17 cellular contexts compared by ENCODE assay signal in the genomic region with DNA sequence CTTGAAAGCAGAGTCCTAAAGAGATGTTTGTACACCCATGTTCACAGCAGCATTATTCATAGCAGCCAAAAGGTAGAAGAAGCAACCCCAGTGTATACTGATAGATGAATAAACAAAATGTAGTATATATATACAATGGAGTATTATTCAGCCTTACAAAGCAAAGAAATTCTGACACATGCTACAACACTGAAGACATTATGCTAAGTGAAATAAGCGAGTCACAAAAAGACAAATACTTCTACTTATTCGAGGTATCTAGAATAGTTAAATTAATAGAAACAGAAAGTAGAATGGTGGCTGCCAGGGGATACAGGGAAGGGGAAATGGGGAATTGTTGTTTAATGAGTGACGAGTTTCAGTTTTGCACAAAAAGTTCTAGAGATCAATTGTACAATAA. TPM values are rescaled to one million over a fixed set of nuclear protein-coding genes. Genes with fewer than 3 reads are reported as not detected.
DNase-seq lines count a peak whose midpoint lies in the region; ATAC-seq and TF ChIP-seq lines count a peak whose summit lies in the region.
"Had no signal": no experiment of that assay in that cellular context is flagged by ENCODE, and none has a peak within 500 bp of the region (broad histone marks: within the 10 kb centered on the region; RNA-seq: fewer than 3 reads in every experiment).

No MANE protein-coding gene starts in this region.

- H3K36me3 ChIP-seq in SU-DHL-6 (ENCODE audit: low read length), result peaks cover 11% of the 10 kb centered on the region; the same call in 1 of the 2 replicates
- H3K36me3 ChIP-seq: pancreas had no signal

- H3K9me3 ChIP-seq in CD4-positive, alpha-beta T cell (ENCODE audit: control insufficient read depth, low read length), result no peaks in the 10 kb centered on the region
- H3K9me3 ChIP-seq in SU-DHL-6 (ENCODE audit: insufficient read depth, low read length), result no peaks in the 10 kb centered on the region
- H3K9me3 ChIP-seq: pancreas had no signal

- peak overlapping the region; percentile 11 for H3K4me3 Mint-ChIP-seq in CD4-positive, alpha-beta T cell

- H3K9ac ChIP-seq in SU-DHL-6 (ENCODE audit: low read length), result no peak overlapping the region

- H3K36me3 Mint-ChIP-seq in CD4-positive, alpha-beta T cell (ENCODE audit: low read depth), result peaks cover 61% of the 10 kb centered on the region

- CTCF ChIA-PET in CD4-positive, alpha-beta T cell (lab: Charles Lee), result no interaction called here

- no peak for ATAC-seq in CD4-positive, alpha-beta T cell (ENCODE audit: poor library complexity)
- ATAC-seq in GM18907 (IDR thresholded peaks at IDR 0.05; ENCODE audit: unreplicated experiment), result peak; percentile 73
- peak; percentile 69 for ATAC-seq in HG02938 (IDR thresholded peaks at IDR 0.05; ENCODE audit: unreplicated experiment)
- ATAC-seq: left ventricle myocardium superior, pancreas had no signal

- H3K79me2 ChIP-seq in SU-DHL-6 (ENCODE audit: insufficient read depth, low read length), result peaks cover 98% of the 10 kb centered on the region

- no peak for DNase-seq in CD4-positive, alpha-beta T cell
- DNase-seq in NOMO-1 treated with dmso at 0.1 percent for 144 hours (lab: John Stamatoyannopoulos, UW; ENCODE audit: unreplicated experiment) (no peak), pons (ENCODE audit: low spot score) (no peak), DMS 273 treated with DMSO at 0.1 percent for 48 hours (lab: John Stamatoyannopoulos, UW) (no peak), erythroblast (lab: John Stamatoyannopoulos, UW) (no peak)
- DNase-seq: activated CD4-positive, alpha-beta T cell treated with anti-CD3 and anti-CD28 coated beads, Interleukin-2, amount 50 U/mL, for 48 hours; amygdala; effector CD4-positive, alpha-beta T cell; left ventricle myocardium superior; NCI-H2227 treated with DMSO at 0.1 percent for 48 hours; pancreas; SHP77 treated with DMSO at 0.1 percent for 48 hours; stimulated activated CD4-positive, alpha-beta T cell treated with anti-CD3 and anti-CD28 coated beads, Interleukin-4, amount 100 ng/mL, for 1 hour; substantia nigra had no signal

- no peaks in the 10 kb centered on the region for H3K27me3 Mint-ChIP-seq in CD4-positive, alpha-beta T cell

- H3K27me3 ChIP-seq in CD4-positive, alpha-beta T cell (ENCODE audit: control insufficient read depth, insufficient read depth, low read length), result no peaks in the 10 kb centered on the region
- no peaks in the 10 kb centered on the region for H3K27me3 ChIP-seq in SU-DHL-6 (ENCODE audit: low read length)
- H3K27me3 ChIP-seq: pancreas had no signal

- no peak for TF ChIP-seq CTCF in CD4-positive, alpha-beta T cell (IDR thresholded peaks at IDR 0.05)
- no peak for TF ChIP-seq CTCF in SU-DHL-6 (IDR thresholded peaks at IDR 0.05; ENCODE audit: insufficient read depth, low read length, poor library complexity, severe bottlenecking)

- intact Hi-C loops in CD4-positive, alpha-beta T cell (cut with DNase I, micrococcal nuclease), result no loop called here

- no peak overlapping the region for H3K27ac ChIP-seq in CD4-positive, alpha-beta T cell (ENCODE audit: low read depth, low read length)
- 0 out of 2 replicates have a peak overlapping the region, but pooled peaks have one; percentile 46 for H3K27ac ChIP-seq in SU-DHL-6 (ENCODE audit: low read depth, low read length)
- H3K27ac ChIP-seq: pancreas had no signal

- peaks cover 15% of the 10 kb centered on the region; the same call in 1 of the 2 replicates for H4K20me1 ChIP-seq in SU-DHL-6 (ENCODE audit: low read depth, low read length)

- no peaks in the 10 kb centered on the region for H3K9me3 Mint-ChIP-seq in CD4-positive, alpha-beta T cell

- peaks cover 67% of the 10 kb centered on the region for H3K4me1 Mint-ChIP-seq in CD4-positive, alpha-beta T cell (ENCODE audit: low read depth)

- POLR2A ChIA-PET in CD4-positive, alpha-beta T cell (lab: Charles Lee), result no interaction called here

- H3K4me3 ChIP-seq in SU-DHL-6 (ENCODE audit: insufficient read depth, low read length, poor library complexity, severe bottlenecking), result no peak overlapping the region
- H3K4me3 ChIP-seq: pancreas had no signal

- H3K9me2 ChIP-seq in SU-DHL-6 (replicated peaks; ENCODE audit: insufficient read depth, low read length), result no peaks in the 10 kb centered on the region

- H3K27ac Mint-ChIP-seq in CD4-positive, alpha-beta T cell, result peak overlapping the region; percentile 37

- H2AFZ ChIP-seq in SU-DHL-6 (ENCODE audit: low read depth, low read length, severe bottlenecking), result no peak overlapping the region

- H3K4me2 ChIP-seq in SU-DHL-6 (ENCODE audit: low read depth, low read length, poor library complexity, severe bottlenecking), result no peak overlapping the region

- H3F3A ChIP-seq in SU-DHL-6 (ENCODE audit: insufficient read depth), result peaks cover 45% of the 10 kb centered on the region

- no peak for TF ChIP-seq POLR2A in erythroblast (IDR thresholded peaks at IDR 0.05; ENCODE audit: low read length)

RNA-seq across cellular contexts. Expression of a gene that starts 23.5 kb away (rescaled TPM):
- total RNA-seq in CD4-positive, alpha-beta T cell, result 10 to 100 TPM; 38.6 to 42.2 TPM
